ENCODE assay signal across 9 cellular contexts in the genomic region with DNA sequence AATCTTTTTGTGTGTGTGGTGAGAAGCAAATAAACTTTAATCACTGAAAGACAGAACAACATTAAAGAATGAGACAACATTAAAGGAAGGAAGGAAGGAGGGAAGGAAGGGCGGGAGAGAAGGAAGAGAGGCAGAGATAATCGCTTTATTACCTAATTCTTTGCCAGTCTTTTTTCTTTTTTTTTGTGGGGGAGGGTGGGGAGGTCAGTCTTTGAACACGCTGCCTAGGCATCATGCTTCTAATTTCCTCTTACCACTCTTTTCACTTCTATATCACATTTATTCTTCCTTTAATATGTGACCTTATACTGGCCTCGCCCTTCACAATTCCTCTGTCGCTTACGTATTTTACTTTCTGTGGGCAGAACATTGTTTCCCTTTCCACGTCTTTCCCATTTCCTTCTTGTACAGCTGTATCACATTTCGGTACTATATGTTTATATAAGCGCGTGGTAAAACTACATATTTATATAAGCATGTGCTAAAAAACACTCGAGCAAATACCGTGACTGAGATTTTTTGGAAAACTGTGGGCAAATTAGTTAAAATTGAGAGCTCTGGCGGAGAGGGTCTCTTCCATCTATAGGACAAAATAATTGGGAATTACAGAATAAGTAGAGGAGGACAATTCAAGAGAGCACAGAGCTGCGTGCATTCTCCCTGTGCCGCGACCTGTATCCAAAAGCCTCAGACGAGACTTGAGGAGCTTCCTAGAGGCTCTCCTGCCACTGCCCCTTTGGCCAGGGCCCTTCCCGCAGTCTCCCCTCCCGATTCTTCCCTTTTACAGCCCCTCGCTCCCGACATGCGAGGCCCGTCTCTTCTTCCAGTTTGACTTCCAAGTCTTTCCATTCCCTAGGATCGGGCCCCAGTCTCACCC. TPM values are rescaled to one million over a fixed set of nuclear protein-coding genes. Genes with fewer than 3 reads are reported as not detected.
DNase-seq lines count a peak whose midpoint lies in the region; ATAC-seq, FAIRE-seq and TF ChIP-seq lines count a peak whose summit lies in the region.
"Had no signal": no experiment of that assay in that cellular context is flagged by ENCODE, and none has a peak within 500 bp of the region (broad histone marks: within the 10 kb centered on the region; RNA-seq: fewer than 3 reads in every experiment).

No MANE protein-coding gene starts in this region.

- H3K9ac ChIP-seq in kidney (ENCODE audit: low read length in 2 of 2) = peak overlapping the region; percentile 70 to 74
- H3K9ac ChIP-seq in subcutaneous abdominal adipose tissue (ENCODE audit: low read length in 5 of 5) = peak overlapping the region in 3 of 5 donors; percentile 45 to 72 (median 56)

- 6 to 9% methylated on average over 24 of the region's 24 CpGs for WGBS in body of pancreas, 2 donors

- DNase-seq in Ammon's horn (ENCODE audit: low spot score) (peak; percentile 6), HEK293T (ENCODE audit: extremely low spot score) (peak; percentile 60), body of pancreas (peak in 3 of 4 donors; percentile 5 to 24 (median 18)), kidney (no peak), COR-L47 (lab: John Stamatoyannopoulos, UW) (no peak), GDM1 (lab: John Stamatoyannopoulos, UW) (no peak)
- DNase-seq in activated effector memory CD4-positive, alpha-beta T cell treated with anti-CD3 and anti-CD28 coated beads, Interleukin-2, amount 50 U/mL, for 16 hours = no peak

- intact Hi-C loops in body of pancreas (cut with DNase I) (no loop called here), kidney (cut with DNase I) (no loop called here)

- H3K4me1 ChIP-seq in body of pancreas = peaks cover 25% of the 10 kb centered on the region
- H3K4me1 ChIP-seq in kidney (ENCODE audit: control insufficient read depth in 1 of 2, insufficient read depth in 1 of 2, low read depth in 1 of 2, low read length in 2 of 2) = peaks cover 5 to 11% of the 10 kb centered on the region in 2 donors
- H3K4me1 ChIP-seq in subcutaneous abdominal adipose tissue (ENCODE audit: control insufficient read depth in 5 of 5, insufficient read depth in 5 of 5, low read length in 5 of 5) = peaks cover 0 to 19% (median 15%) of the 10 kb centered on the region in 5 donors

- POLR2A ChIA-PET in HEK293T (lab: Yijun Ruan, JAX) = interaction anchor here (0.6 to 0.9 kb wide), 2 partner anchors 26 to 57 kb away, joined by 3 read pairs; no protein-coding TSS in a partner anchor

- FAIRE-seq in kidney (lab: Jason Lieb, UNC) = no peak
- FAIRE-seq: frontal cortex had no signal

- H3K27ac ChIP-seq in body of pancreas = peak overlapping the region in 3 of 4 donors; percentile 59 to 74 (median 65)
- H3K27ac ChIP-seq in kidney (ENCODE audit: low read depth in 2 of 2, low read length in 2 of 2) = peak overlapping the region; percentile 87 to 89
- no peak overlapping the region for H3K27ac ChIP-seq in subcutaneous abdominal adipose tissue (ENCODE audit: low read depth, low read length)

- H3K9me3 ChIP-seq in body of pancreas (no peaks in the 10 kb centered on the region), kidney (ENCODE audit: control insufficient read depth in 1 of 2, low read length in 2 of 2) (no peaks in the 10 kb centered on the region), subcutaneous abdominal adipose tissue (ENCODE audit: control insufficient read depth in 5 of 5, low read length in 5 of 5) (no peaks in the 10 kb centered on the region)

- peak overlapping the region; percentile 37 to 56 for H3K4me3 ChIP-seq in body of pancreas
- H3K4me3 ChIP-seq in kidney (ENCODE audit: low read length in 2 of 2) = peak overlapping the region; percentile 59 to 71
- peak overlapping the region; percentile 64 to 87 (median 72) for H3K4me3 ChIP-seq in subcutaneous abdominal adipose tissue (ENCODE audit: low read depth in 1 of 5, low read length in 5 of 5)

- peak; percentile 25 for ATAC-seq in body of pancreas

- H3K27me3 ChIP-seq in body of pancreas = no peaks in the 10 kb centered on the region
- H3K27me3 ChIP-seq in subcutaneous abdominal adipose tissue (ENCODE audit: control insufficient read depth in 5 of 5, insufficient read depth in 4 of 5, low read length in 5 of 5) = peaks cover 0 to 13% (median 3%) of the 10 kb centered on the region in 5 donors

- no peaks in the 10 kb centered on the region for H3K36me3 ChIP-seq in body of pancreas (replicated peaks in 1 of 2; ENCODE audit: insufficient read depth in 1 of 2, low read depth in 2 of 2)
- H3K36me3 ChIP-seq in kidney (ENCODE audit: control insufficient read depth in 1 of 2, insufficient read depth in 2 of 2, low read length in 2 of 2) = no peaks in the 10 kb centered on the region
- no peaks in the 10 kb centered on the region for H3K36me3 ChIP-seq in subcutaneous abdominal adipose tissue (ENCODE audit: control insufficient read depth in 5 of 5, insufficient read depth in 5 of 5, low read length in 5 of 5)

- CTCF ChIA-PET in HEK293T (lab: Yijun Ruan, JAX) = interaction anchor here (0.8 kb wide), 1 partner anchor 23 kb away, joined by 4 read pairs; no protein-coding TSS in a partner anchor

- no peak for TF ChIP-seq CTCF in body of pancreas (IDR thresholded peaks at IDR 0.05)
- no peak for TF ChIP-seq CTCF in kidney (IDR thresholded peaks at IDR 0.05; ENCODE audit: borderline replicate concordance, extremely low read depth, insufficient read depth)

- TF ChIP-seq POLR2A in body of pancreas (IDR thresholded peaks at IDR 0.05) = no peak

TF ChIP-seq in HEK293T, 16 proteins besides CTCF, POLR2A, EP300 and RAD21:
- TF ChIP-seq LEF1 (IDR thresholded peaks at IDR 0.05; ENCODE audit: borderline replicate concordance) (no peak), FOXA1 (IDR thresholded peaks at IDR 0.05) (no peak), ZNF384 (IDR thresholded peaks at IDR 0.05) (peak; percentile 53), CTBP1 (IDR thresholded peaks at IDR 0.05; ENCODE audit: borderline replicate concordance) (no peak), BHLHE40 (IDR thresholded peaks at IDR 0.05; ENCODE audit: borderline replicate concordance) (no peak), L3MBTL2 (conservative IDR thresholded peaks at IDR 0.05) (0 out of 2 replicates have a peak, but pooled peaks have one; percentile 25), ARNT (IDR thresholded peaks at IDR 0.05) (no peak), HDGF (IDR thresholded peaks at IDR 0.05; ENCODE audit: borderline replicate concordance) (no peak)

RNA-seq across cellular contexts. Expression of gene PRKAA2, which starts 0.8 kb away (rescaled TPM):
- total RNA-seq in body of pancreas = 1 to 10 TPM; 3.3 to 7.5 TPM
- 11.6 TPM for total RNA-seq in kidney
- 7.0 TPM for polyA plus RNA-seq in kidney (ENCODE audit: insufficient read depth, low read depth, low replicate concordance)

Comparison
In these comparisons a context has a peak if more than half of its experiments do, and no peak if none do; other contexts are left out.
1. DNase-seq: peak in Ammon's horn (single experiment), HEK293T (single experiment) and body of pancreas (3 of 4); none in kidney (single experiment), COR-L47 (single experiment), activated effector memory CD4-positive, alpha-beta T cell treated with anti-CD3 and anti-CD28 coated beads, Interleukin-2, amount 50 U/mL, for 16 hours (single experiment) and GDM1 (single experiment).
2. Peak in every context shown above with its lines, with median percentiles within 50 percentile points of each other: H3K4me3 ChIP-seq.